In genomic region chrY:14644161-14644952, GRCh38 we compare ENCODE assay signal across 26 cellular contexts.
DNase-seq lines count a peak whose midpoint lies in the region; ATAC-seq, FAIRE-seq and TF ChIP-seq lines count a peak whose summit lies in the region.
"Had no signal": no experiment of that assay in that cellular context is flagged by ENCODE, and none has a peak within 500 bp of the region (broad histone marks: within the 10 kb centered on the region; RNA-seq: fewer than 3 reads in every experiment).

No MANE protein-coding gene starts in this region.

- H3K27ac ChIP-seq in ACC112 (ENCODE audit: low read depth, low read length), result peak overlapping the region; percentile 64
- peak overlapping the region; percentile 0 for H3K27ac ChIP-seq in astrocyte (ENCODE audit: low read depth, low read length)
- H3K27ac ChIP-seq in foreskin keratinocyte, result peak overlapping the region; percentile 40
- no peak overlapping the region for H3K27ac ChIP-seq in CD8-positive, alpha-beta T cell (ENCODE audit: low read depth, low read length)
- H3K27ac ChIP-seq: ascending aorta, left lung, parathyroid adenoma, RWPE1, sigmoid colon, VCaP had no signal

- H3K27me3 ChIP-seq in ACC112 (ENCODE audit: insufficient read depth, low read length), result no peaks in the 10 kb centered on the region
- no peaks in the 10 kb centered on the region for H3K27me3 ChIP-seq in astrocyte (ENCODE audit: insufficient read depth, low read length)
- no peaks in the 10 kb centered on the region for H3K27me3 ChIP-seq in foreskin keratinocyte
- no peaks in the 10 kb centered on the region for H3K27me3 ChIP-seq in CD8-positive, alpha-beta T cell (ENCODE audit: insufficient read depth, low read length)
- H3K27me3 ChIP-seq in H7 (ENCODE audit: control insufficient read depth, insufficient read depth, low read length), result no peaks in the 10 kb centered on the region
- H3K27me3 ChIP-seq: ascending aorta, left lung, sigmoid colon had no signal

- H3K4me3 ChIP-seq in ACC112 (ENCODE audit: low read depth, low read length) (peak overlapping the region; percentile 5; the same call in 1 of the 2 replicates), astrocyte (ENCODE audit: insufficient read depth, low read depth, low read length) (no peak overlapping the region), H7 (ENCODE audit: insufficient read depth, low read depth, low read length) (no peak overlapping the region)
- H3K4me3 ChIP-seq in CD8-positive, alpha-beta T cell (ENCODE audit: low read depth, low read length), result no peak overlapping the region
- H3K4me3 ChIP-seq: ascending aorta, left lung, sigmoid colon had no signal

- no peak overlapping the region for H3K9ac ChIP-seq in astrocyte (ENCODE audit: low read length)
- H3K9ac ChIP-seq: parathyroid adenoma had no signal

- TF ChIP-seq CTCF in astrocyte (IDR thresholded peaks at IDR 0.05; ENCODE audit: insufficient read depth, low read depth, low read length) (no peak), foreskin keratinocyte (conservative IDR thresholded peaks at IDR 0.05) (no peak)
- no peak for TF ChIP-seq CTCF in CD8-positive, alpha-beta T cell (IDR thresholded peaks at IDR 0.05)

- no peaks in the 10 kb centered on the region for H3K79me2 ChIP-seq in ACC112 (ENCODE audit: control insufficient read depth, insufficient read depth, low read length, unreplicated experiment)
- no peaks in the 10 kb centered on the region for H3K79me2 ChIP-seq in astrocyte (ENCODE audit: insufficient read depth, low read length)
- H3K79me2 ChIP-seq: parathyroid adenoma had no signal

- no peaks in the 10 kb centered on the region for H3K27me3 Mint-ChIP-seq in astrocyte (ENCODE audit: low read depth, unreplicated experiment)
- H3K27me3 Mint-ChIP-seq in CD8-positive, alpha-beta T cell (ENCODE audit: low read depth), result no peaks in the 10 kb centered on the region
- H3K27me3 Mint-ChIP-seq: activated CD4-positive, alpha-beta T cell treated with anti-CD3 and anti-CD28 coated beads, Interleukin-2, amount 10 ng/mL, durations not matched to agents 24 days and 14 days; activated CD8-positive, alpha-beta memory T cell treated with anti-CD3 and anti-CD28 coated beads, Interleukin-2, amount 10 ng/mL, durations not matched to agents 7 days and 5 days; activated naive CD4-positive, alpha-beta T cell treated with anti-CD3 and anti-CD28 coated beads, Interleukin-2, amount 50 U/mL, for 24 hours; CD4-positive, alpha-beta T cell had no signal

- H3K36me3 Mint-ChIP-seq in astrocyte (ENCODE audit: low read depth, unreplicated experiment), result no peaks in the 10 kb centered on the region
- no peaks in the 10 kb centered on the region for H3K36me3 Mint-ChIP-seq in CD8-positive, alpha-beta T cell
- H3K36me3 Mint-ChIP-seq: activated CD8-positive, alpha-beta memory T cell treated with anti-CD3 and anti-CD28 coated beads, Interleukin-2, amount 10 ng/mL, durations not matched to agents 7 days and 5 days; activated naive CD4-positive, alpha-beta T cell treated with anti-CD3 and anti-CD28 coated beads, Interleukin-2, amount 50 U/mL, for 24 hours had no signal

- intact Hi-C loops in CD8-positive, alpha-beta T cell (cut with DNase I, micrococcal nuclease), result no loop called here

- peaks cover 4% of the 10 kb centered on the region for H3K4me1 ChIP-seq in ACC112 (ENCODE audit: control insufficient read depth, insufficient read depth, low read length, unreplicated experiment)
- peaks cover 4% of the 10 kb centered on the region for H3K4me1 ChIP-seq in astrocyte (ENCODE audit: insufficient read depth, low read length)
- H3K4me1 ChIP-seq in foreskin keratinocyte, result peaks cover 3% of the 10 kb centered on the region
- H3K4me1 ChIP-seq in CD8-positive, alpha-beta T cell (ENCODE audit: insufficient read depth, low read length), result no peaks in the 10 kb centered on the region
- H3K4me1 ChIP-seq: ascending aorta, left lung, parathyroid adenoma, sigmoid colon had no signal

- DNase-seq in HCEC 1CT, result peak; percentile 84
- no peak for DNase-seq in astrocyte (ENCODE audit: low read depth)
- DNase-seq in foreskin keratinocyte, result peak; percentile 26 to 63
- DNase-seq in NCI-H2029 treated with DMSO at 0.1 percent for 48 hours (lab: John Stamatoyannopoulos, UW), result no peak
- DNase-seq in CD8-positive, alpha-beta T cell, result no peak
- no peak for DNase-seq in H7
- DNase-seq: activated CD4-positive, alpha-beta T cell treated with anti-CD3 and anti-CD28 coated beads, Interleukin-2, amount 10 ng/mL, durations not matched to agents 24 days and 14 days; activated CD8-positive, alpha-beta memory T cell treated with anti-CD3 and anti-CD28 coated beads, Interleukin-2, amount 10 ng/mL, durations not matched to agents 7 days and 5 days; CD4-positive, alpha-beta T cell; DMS 273 treated with DMSO at 0.1 percent for 48 hours; GF-D8; left lung; midbrain; NCI-H526; sigmoid colon had no signal

- CTCF ChIA-PET in CD8-positive, alpha-beta T cell (lab: Charles Lee), result no interaction called here

- peaks cover 5% of the 10 kb centered on the region for H3K4me1 Mint-ChIP-seq in astrocyte (ENCODE audit: low read depth, unreplicated experiment)
- H3K4me1 Mint-ChIP-seq in CD8-positive, alpha-beta T cell (ENCODE audit: low read depth), result no peaks in the 10 kb centered on the region
- H3K4me1 Mint-ChIP-seq: activated CD4-positive, alpha-beta T cell treated with anti-CD3 and anti-CD28 coated beads, Interleukin-2, amount 10 ng/mL, durations not matched to agents 24 days and 14 days; activated CD8-positive, alpha-beta memory T cell treated with anti-CD3 and anti-CD28 coated beads, Interleukin-2, amount 10 ng/mL, durations not matched to agents 7 days and 5 days; activated naive CD4-positive, alpha-beta T cell treated with anti-CD3 and anti-CD28 coated beads, Interleukin-2, amount 50 U/mL, for 24 hours; nephron had no signal

- H3K9me3 ChIP-seq in astrocyte (ENCODE audit: insufficient read depth, low read depth, low read length), result no peaks in the 10 kb centered on the region
- H3K9me3 ChIP-seq in CD8-positive, alpha-beta T cell (ENCODE audit: low read length), result no peaks in the 10 kb centered on the region
- H3K9me3 ChIP-seq: ascending aorta, left lung, sigmoid colon had no signal

- ATAC-seq in foreskin keratinocyte, result peak; percentile 73
- no peak for ATAC-seq in CD8-positive, alpha-beta T cell
- ATAC-seq in HG03025 (IDR thresholded peaks at IDR 0.05; ENCODE audit: low FRiP score, unreplicated experiment), result no peak
- ATAC-seq: activated CD8-positive, alpha-beta memory T cell treated with anti-CD3 and anti-CD28 coated beads, Interleukin-2, amount 10 ng/mL, durations not matched to agents 7 days and 5 days; left lung; SK-N-SH treated with all-trans-retinoic acid at 6 μM for 48 hours had no signal

- H3K4me2 ChIP-seq in astrocyte (ENCODE audit: low read length), result peak overlapping the region; percentile 56

- FAIRE-seq in astrocyte (lab: Jason Lieb, UNC), result no peak
- FAIRE-seq: urothelium cell line had no signal

- H2AFZ ChIP-seq in ACC112 (ENCODE audit: low read length, unreplicated experiment) (no peak overlapping the region), astrocyte (ENCODE audit: low read depth, low read length) (no peak overlapping the region)
- H2AFZ ChIP-seq: parathyroid adenoma had no signal

- no peaks in the 10 kb centered on the region for H3K9me3 Mint-ChIP-seq in astrocyte (ENCODE audit: unreplicated experiment)
- no peaks in the 10 kb centered on the region for H3K9me3 Mint-ChIP-seq in CD8-positive, alpha-beta T cell
- H3K9me3 Mint-ChIP-seq: activated CD4-positive, alpha-beta T cell treated with anti-CD3 and anti-CD28 coated beads, Interleukin-2, amount 10 ng/mL, durations not matched to agents 24 days and 14 days; activated naive CD4-positive, alpha-beta T cell treated with anti-CD3 and anti-CD28 coated beads, Interleukin-2, amount 50 U/mL, for 24 hours; CD4-positive, alpha-beta T cell; nephron had no signal

- H3K4me3 Mint-ChIP-seq in astrocyte (ENCODE audit: unreplicated experiment), result no peak overlapping the region
- no peak overlapping the region for H3K4me3 Mint-ChIP-seq in CD8-positive, alpha-beta T cell
- H3K4me3 Mint-ChIP-seq: activated CD4-positive, alpha-beta T cell treated with anti-CD3 and anti-CD28 coated beads, Interleukin-2, amount 10 ng/mL, durations not matched to agents 24 days and 14 days; activated CD8-positive, alpha-beta memory T cell treated with anti-CD3 and anti-CD28 coated beads, Interleukin-2, amount 10 ng/mL, durations not matched to agents 7 days and 5 days; activated naive CD4-positive, alpha-beta T cell treated with anti-CD3 and anti-CD28 coated beads, Interleukin-2, amount 50 U/mL, for 24 hours; activated T-helper 1 cell treated with anti-CD3 and anti-CD28 coated beads, Interleukin-12 subunit alpha, Interleukin-12 subunit beta, Interleukin-2, Interleukin-4 antibody, amounts not matched to agents 30 ng/mL and 10 ng/mL and 1 ng/mL, durations not matched to agents 14 hours and 24 hours and 36 hours; CD4-positive, alpha-beta T cell; nephron had no signal

- POLR2A ChIA-PET in CD8-positive, alpha-beta T cell (lab: Charles Lee), result no interaction called here

- peak overlapping the region; percentile 4 for H3K27ac Mint-ChIP-seq in astrocyte (ENCODE audit: unreplicated experiment)
- H3K27ac Mint-ChIP-seq in CD8-positive, alpha-beta T cell, result no peak overlapping the region
- H3K27ac Mint-ChIP-seq: activated CD4-positive, alpha-beta T cell treated with anti-CD3 and anti-CD28 coated beads, Interleukin-2, amount 10 ng/mL, durations not matched to agents 24 days and 14 days; activated CD8-positive, alpha-beta memory T cell treated with anti-CD3 and anti-CD28 coated beads, Interleukin-2, amount 10 ng/mL, durations not matched to agents 7 days and 5 days; activated naive CD4-positive, alpha-beta T cell treated with anti-CD3 and anti-CD28 coated beads, Interleukin-2, amount 50 U/mL, for 24 hours; activated T-helper 1 cell treated with anti-CD3 and anti-CD28 coated beads, Interleukin-12 subunit alpha, Interleukin-12 subunit beta, Interleukin-2, Interleukin-4 antibody, amounts not matched to agents 30 ng/mL and 10 ng/mL and 1 ng/mL, durations not matched to agents 14 hours and 24 hours and 36 hours; CD4-positive, alpha-beta T cell; nephron had no signal

- H4K20me1 ChIP-seq in astrocyte (ENCODE audit: insufficient read depth, low read length), result no peaks in the 10 kb centered on the region

- H3K36me3 ChIP-seq in ACC112 (ENCODE audit: insufficient read depth, low read length) (no peaks in the 10 kb centered on the region), astrocyte (ENCODE audit: insufficient read depth, low read length) (peaks cover under 1% of the 10 kb centered on the region), H7 (replicated peaks; ENCODE audit: control insufficient read depth, insufficient read depth, low read length) (no peaks in the 10 kb centered on the region)
- H3K36me3 ChIP-seq in CD8-positive, alpha-beta T cell (ENCODE audit: insufficient read depth, low read length), result no peaks in the 10 kb centered on the region
- H3K36me3 ChIP-seq: ascending aorta, left lung, sigmoid colon had no signal

Comparison
In these comparisons a context has a peak if more than half of its experiments do, and no peak if none do; other contexts are left out.
1. DNase-seq: peak in HCEC 1CT (single experiment) and foreskin keratinocyte (2 of 2); none in astrocyte (single experiment), NCI-H2029 treated with DMSO at 0.1 percent for 48 hours (single experiment), CD8-positive, alpha-beta T cell (0 of 7) and H7 (single experiment).